Comparison of ENCODE assay signal across 1 cellular context in genomic region chr5:5414999-5415398, GRCh38.
A peak's percentile ranks its signal among the peaks of the same experiment; 100 is the strongest.
TF ChIP-seq lines count a peak whose summit lies in the region.

No MANE protein-coding gene starts in this region.

TF ChIP-seq in HepG2, 621 proteins besides CTCF, POLR2A, EP300 and RAD21 (continued from another document):
- no peak for TF ChIP-seq PBX2 (CRISPR knock-in tag; IDR thresholded peaks at IDR 0.05)
- TF ChIP-seq HNF4G (IDR thresholded peaks at IDR 0.05; ENCODE audit: borderline replicate concordance, low read depth, low read length): peak; percentile 52; the same call in 1 of the 2 replicates
- no peak for TF ChIP-seq HNF4G (CRISPR knock-in tag; IDR thresholded peaks at IDR 0.05; ENCODE audit: borderline replicate concordance, low read depth)
- TF ChIP-seq ZNF335 (CRISPR knock-in tag; IDR thresholded peaks at IDR 0.05): 0 out of 2 replicates have a peak, but pooled peaks have one; percentile 36
- peak; percentile 31; the same call in 1 of the 2 replicates for TF ChIP-seq FOSL2 (CRISPR knock-in tag; IDR thresholded peaks at IDR 0.05)
- TF ChIP-seq CREM (IDR thresholded peaks at IDR 0.05): peak; percentile 28; the same call in 1 of the 2 replicates
- no peak for TF ChIP-seq CREM (CRISPR knock-in tag; IDR thresholded peaks at IDR 0.05)
- TF ChIP-seq ZNF12 (CRISPR knock-in tag; IDR thresholded peaks at IDR 0.05): 0 out of 2 replicates have a peak, but pooled peaks have one; percentile 8
- no peak for TF ChIP-seq SOX5 (CRISPR knock-in tag; IDR thresholded peaks at IDR 0.05; ENCODE audit: borderline replicate concordance)
- peak; percentile 52; the same call in 1 of the 2 replicates for TF ChIP-seq HNF4A (CRISPR knock-in tag; IDR thresholded peaks at IDR 0.05)
- no peak for TF ChIP-seq CCDC6 (CRISPR knock-in tag; IDR thresholded peaks at IDR 0.05)
- no peak for TF ChIP-seq SMARCE1 (IDR thresholded peaks at IDR 0.05; ENCODE audit: borderline replicate concordance)
- TF ChIP-seq ASH2L (IDR thresholded peaks at IDR 0.05; ENCODE audit: insufficient read length, low read depth, low read length): peak; percentile 39
- TF ChIP-seq TBX3 (IDR thresholded peaks at IDR 0.05; ENCODE audit: borderline replicate concordance): 0 out of 2 replicates have a peak, but pooled peaks have one; percentile 17
- TF ChIP-seq, protein P1, sequence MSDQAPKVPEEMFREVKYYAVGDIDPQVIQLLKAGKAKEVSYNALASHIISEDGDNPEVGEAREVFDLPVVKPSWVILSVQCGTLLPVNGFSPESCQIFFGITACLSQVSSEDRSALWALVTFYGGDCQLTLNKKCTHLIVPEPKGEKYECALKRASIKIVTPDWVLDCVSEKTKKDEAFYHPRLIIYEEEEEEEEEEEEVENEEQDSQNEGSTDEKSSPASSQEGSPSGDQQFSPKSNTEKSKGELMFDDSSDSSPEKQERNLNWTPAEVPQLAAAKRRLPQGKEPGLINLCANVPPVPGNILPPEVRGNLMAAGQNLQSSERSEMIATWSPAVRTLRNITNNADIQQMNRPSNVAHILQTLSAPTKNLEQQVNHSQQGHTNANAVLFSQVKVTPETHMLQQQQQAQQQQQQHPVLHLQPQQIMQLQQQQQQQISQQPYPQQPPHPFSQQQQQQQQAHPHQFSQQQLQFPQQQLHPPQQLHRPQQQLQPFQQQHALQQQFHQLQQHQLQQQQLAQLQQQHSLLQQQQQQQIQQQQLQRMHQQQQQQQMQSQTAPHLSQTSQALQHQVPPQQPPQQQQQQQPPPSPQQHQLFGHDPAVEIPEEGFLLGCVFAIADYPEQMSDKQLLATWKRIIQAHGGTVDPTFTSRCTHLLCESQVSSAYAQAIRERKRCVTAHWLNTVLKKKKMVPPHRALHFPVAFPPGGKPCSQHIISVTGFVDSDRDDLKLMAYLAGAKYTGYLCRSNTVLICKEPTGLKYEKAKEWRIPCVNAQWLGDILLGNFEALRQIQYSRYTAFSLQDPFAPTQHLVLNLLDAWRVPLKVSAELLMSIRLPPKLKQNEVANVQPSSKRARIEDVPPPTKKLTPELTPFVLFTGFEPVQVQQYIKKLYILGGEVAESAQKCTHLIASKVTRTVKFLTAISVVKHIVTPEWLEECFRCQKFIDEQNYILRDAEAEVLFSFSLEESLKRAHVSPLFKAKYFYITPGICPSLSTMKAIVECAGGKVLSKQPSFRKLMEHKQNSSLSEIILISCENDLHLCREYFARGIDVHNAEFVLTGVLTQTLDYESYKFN (CRISPR knock-in tag; conservative IDR thresholded peaks at IDR 0.05): peak; percentile 59
- TF ChIP-seq RARA (CRISPR knock-in tag; IDR thresholded peaks at IDR 0.05): peak; percentile 37; the same call in 1 of the 2 replicates
- TF ChIP-seq, protein P2, sequence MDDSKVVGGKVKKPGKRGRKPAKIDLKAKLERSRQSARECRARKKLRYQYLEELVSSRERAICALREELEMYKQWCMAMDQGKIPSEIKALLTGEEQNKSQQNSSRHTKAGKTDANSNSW (CRISPR knock-in tag; IDR thresholded peaks at IDR 0.05; ENCODE audit: borderline replicate concordance): no peak
